19 cellular contexts compared by ENCODE assay signal in the genomic region with DNA sequence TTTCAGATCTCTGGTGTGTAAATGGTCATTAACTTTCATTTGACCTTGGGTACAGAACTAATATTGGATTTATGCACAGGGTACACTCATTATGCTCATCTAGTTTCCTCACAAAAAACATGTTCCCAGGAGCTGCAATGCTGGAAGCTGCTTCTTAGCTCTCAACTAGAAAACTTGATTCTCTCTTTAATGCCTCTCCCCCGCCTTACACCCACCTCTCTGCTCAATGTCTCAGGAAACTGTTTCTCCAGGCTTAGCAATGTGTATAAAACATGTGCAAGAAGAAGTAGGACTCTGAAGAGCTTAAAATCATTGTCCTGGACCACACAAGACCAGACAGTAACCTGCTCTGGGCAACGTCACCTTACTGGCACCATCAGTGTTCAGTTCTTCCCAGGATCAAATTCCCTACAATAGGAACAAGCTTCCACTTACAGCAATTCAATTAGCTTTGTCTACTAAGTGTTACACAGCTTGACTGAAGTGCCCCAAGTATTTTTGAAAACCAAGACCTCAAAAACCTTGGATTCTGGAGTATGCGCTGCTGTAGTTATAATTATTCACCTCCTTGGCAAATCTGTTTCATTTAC.
DNase-seq lines count a peak whose midpoint lies in the region; ATAC-seq and TF ChIP-seq lines count a peak whose summit lies in the region.
"Had no signal": no experiment of that assay in that cellular context is flagged by ENCODE, and none has a peak within 500 bp of the region (broad histone marks: within the 10 kb centered on the region; RNA-seq: fewer than 3 reads in every experiment).

No MANE protein-coding gene starts in this region.

- no peak overlapping the region for H3K4me3 ChIP-seq in HUES48 (ENCODE audit: low read depth, low read length)
- H3K4me3 ChIP-seq in coronary artery = no peak overlapping the region
- H3K4me3 ChIP-seq: gastrocnemius medialis, transverse colon had no signal

- no peak overlapping the region for H3K27ac Mint-ChIP-seq in natural killer cell treated with Interleukin-12 subunit alpha and Interleukin-12 subunit beta and Interleukin-15 and Interleukin-18, amount 100 ng/mL, for 72 hours
- H3K27ac Mint-ChIP-seq: stimulated activated memory B cell treated with anti-CD40 and anti-IgM and Interleukin-4, amounts not matched to agents 10 μg/mL and 1 μg/mL and 100 μg/mL, for 72 hours had no signal

- H3K4me1 ChIP-seq in HUES48 (ENCODE audit: control insufficient read depth, insufficient read depth, low read length) = peaks cover 31% of the 10 kb centered on the region
- H3K4me1 ChIP-seq: transverse colon had no signal

- no peaks in the 10 kb centered on the region for H3K36me3 Mint-ChIP-seq in natural killer cell treated with Interleukin-12 subunit alpha and Interleukin-12 subunit beta and Interleukin-15 and Interleukin-18, amount 100 ng/mL, for 72 hours
- H3K36me3 Mint-ChIP-seq: stimulated activated memory B cell treated with anti-CD40 and anti-IgM and Interleukin-4, amounts not matched to agents 10 μg/mL and 1 μg/mL and 100 μg/mL, for 72 hours had no signal

- H3K4me1 Mint-ChIP-seq in natural killer cell treated with Interleukin-12 subunit alpha and Interleukin-12 subunit beta and Interleukin-15 and Interleukin-18, amount 100 ng/mL, for 72 hours (ENCODE audit: low read depth in 2 of 2) = no peaks in the 10 kb centered on the region
- H3K4me1 Mint-ChIP-seq: stimulated activated memory B cell treated with anti-CD40 and anti-IgM and Interleukin-4, amounts not matched to agents 10 μg/mL and 1 μg/mL and 100 μg/mL, for 72 hours had no signal

- H3K9me3 Mint-ChIP-seq in natural killer cell treated with Interleukin-12 subunit alpha and Interleukin-12 subunit beta and Interleukin-15 and Interleukin-18, amount 100 ng/mL, for 72 hours = no peaks in the 10 kb centered on the region
- H3K9me3 Mint-ChIP-seq: stimulated activated memory B cell treated with anti-CD40 and anti-IgM and Interleukin-4, amounts not matched to agents 10 μg/mL and 1 μg/mL and 100 μg/mL, for 72 hours had no signal

- H3K4me3 Mint-ChIP-seq in natural killer cell treated with Interleukin-12 subunit alpha and Interleukin-12 subunit beta and Interleukin-15 and Interleukin-18, amount 100 ng/mL, for 72 hours = no peak overlapping the region
- H3K4me3 Mint-ChIP-seq: stimulated activated memory B cell treated with anti-CD40 and anti-IgM and Interleukin-4, amounts not matched to agents 10 μg/mL and 1 μg/mL and 100 μg/mL, for 72 hours had no signal

- H3K27ac ChIP-seq in HUES48 (ENCODE audit: low read depth, low read length) = peak overlapping the region; percentile 40
- H3K27ac ChIP-seq in angular gyrus (ENCODE audit: low read depth, low read length) = peak overlapping the region; percentile 85
- no peak overlapping the region for H3K27ac ChIP-seq in coronary artery
- H3K27ac ChIP-seq: gastrocnemius medialis, RWPE1, transverse colon had no signal

- ATAC-seq in GM19463 (IDR thresholded peaks at IDR 0.05; ENCODE audit: unreplicated experiment) = no peak
- ATAC-seq in natural killer cell treated with Interleukin-12 subunit alpha and Interleukin-12 subunit beta and Interleukin-15 and Interleukin-18, amount 100 ng/mL, for 72 hours = no peak
- ATAC-seq: gastrocnemius medialis; sciatic nerve; stimulated activated memory B cell treated with anti-CD40 and anti-IgM and Interleukin-4, amounts not matched to agents 10 μg/mL and 1 μg/mL and 100 μg/mL, for 72 hours had no signal

- H3K27me3 Mint-ChIP-seq in natural killer cell treated with Interleukin-12 subunit alpha and Interleukin-12 subunit beta and Interleukin-15 and Interleukin-18, amount 100 ng/mL, for 72 hours = peaks cover 9 to 17% of the 10 kb centered on the region in 2 donors
- H3K27me3 Mint-ChIP-seq: stimulated activated memory B cell treated with anti-CD40 and anti-IgM and Interleukin-4, amounts not matched to agents 10 μg/mL and 1 μg/mL and 100 μg/mL, for 72 hours had no signal

- no peaks in the 10 kb centered on the region for H3K9me3 ChIP-seq in HUES48 (ENCODE audit: control insufficient read depth, insufficient read depth, low read length)
- H3K9me3 ChIP-seq: gastrocnemius medialis, transverse colon had no signal

- 0 out of 2 replicates have a peak overlapping the region, but pooled peaks have one; percentile 10 for H3K9ac ChIP-seq in HUES48 (ENCODE audit: low read depth, low read length)

- TF ChIP-seq CTCF in coronary artery (IDR thresholded peaks at IDR 0.05) = no peak

- no peaks in the 10 kb centered on the region for H3K36me3 ChIP-seq in HUES48 (ENCODE audit: control insufficient read depth, insufficient read depth, low read length)
- H3K36me3 ChIP-seq: gastrocnemius medialis, transverse colon had no signal

- H3K27me3 ChIP-seq in HUES48 (ENCODE audit: control insufficient read depth, insufficient read depth, low read length) = no peaks in the 10 kb centered on the region
- H3K27me3 ChIP-seq: gastrocnemius medialis, transverse colon had no signal

- DNase-seq in ELF-1 (ENCODE audit: low read depth, low spot score) (peak; percentile 14), medulla oblongata (ENCODE audit: extremely low spot score) (peak; percentile 39), COR-L47 (lab: John Stamatoyannopoulos, UW) (no peak), coronary artery (ENCODE audit: low spot score) (no peak)
- DNase-seq in natural killer cell treated with Interleukin-12 subunit alpha and Interleukin-12 subunit beta and Interleukin-15 and Interleukin-18, amount 100 ng/mL, for 72 hours (ENCODE audit: low spot score) = no peak
- DNase-seq: activated CD4-positive, alpha-beta T cell treated with anti-CD3 and anti-CD28 coated beads, Interleukin-2, amount 50 U/mL, for 1 hour; activated CD8-positive, alpha-beta memory T cell treated with anti-CD3 and anti-CD28 coated beads, Interleukin-2, amount 50 U/mL, for 4 hours; activated effector memory CD4-positive, alpha-beta T cell treated with Interleukin-2 at 50 U/mL for 16 hours; gastrocnemius medialis; KG1; MV-4-11; NCI-H446; transverse colon had no signal

Comparison
In these comparisons a context has a peak if more than half of its experiments do, and no peak if none do; other contexts are left out.
1. DNase-seq: peak in ELF-1 (single experiment) and medulla oblongata (single experiment); none in COR-L47 (single experiment), coronary artery (single experiment) and natural killer cell treated with Interleukin-12 subunit alpha and Interleukin-12 subunit beta and Interleukin-15 and Interleukin-18, amount 100 ng/mL, for 72 hours (single experiment).
2. H3K27ac ChIP-seq: peak in HUES48 (single experiment) and angular gyrus (single experiment); none in coronary artery (0 of 2).